In the genomic region with DNA sequence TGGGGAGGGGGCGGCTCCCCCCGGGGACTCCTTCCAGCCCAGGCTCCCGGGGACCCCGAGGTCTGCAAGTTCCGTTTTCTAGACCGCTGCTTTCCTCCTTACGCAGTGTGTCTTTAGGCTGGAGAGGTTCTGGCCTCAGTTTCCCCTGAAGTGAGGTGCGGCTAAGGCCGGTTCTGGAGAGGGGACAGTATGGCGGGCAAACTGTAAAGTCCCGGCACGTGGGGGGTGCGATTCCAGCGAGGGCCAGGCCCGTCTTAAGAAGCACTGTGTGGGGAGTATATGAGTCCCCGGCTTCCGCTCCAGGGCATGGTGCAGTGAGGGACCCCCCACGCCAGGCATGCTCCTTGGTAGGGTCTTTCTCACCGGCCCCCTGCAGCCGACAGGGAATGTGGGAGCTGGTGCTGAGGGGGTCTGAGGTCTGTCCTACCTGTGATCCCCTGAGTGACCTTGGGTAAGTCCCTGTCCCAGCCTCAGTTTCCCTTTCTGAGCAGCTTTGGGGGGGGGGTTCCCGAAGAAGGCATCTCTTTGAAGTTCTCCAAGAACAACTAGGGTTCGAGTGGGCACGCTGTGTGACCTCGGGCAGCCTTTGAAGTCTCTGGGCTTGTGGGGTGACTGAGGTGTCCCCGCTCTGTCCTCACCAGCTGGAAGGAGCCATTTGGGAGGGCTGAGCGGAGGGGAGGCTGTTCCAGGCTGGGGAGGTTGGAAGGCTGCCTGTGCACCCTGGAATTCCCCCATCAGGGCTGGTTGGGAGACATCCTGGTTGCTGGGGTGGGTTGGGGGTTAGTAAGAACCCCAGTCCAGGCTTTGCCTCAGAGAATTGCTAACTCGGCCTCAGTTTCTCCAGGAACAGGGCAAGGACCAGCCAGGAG, we compare ENCODE assay signal across 8 cellular contexts. TPM values are rescaled to one million over a fixed set of nuclear protein-coding genes. Genes with fewer than 3 reads are reported as not detected.
DNase-seq lines count a peak whose midpoint lies in the region; ATAC-seq and TF ChIP-seq lines count a peak whose summit lies in the region.

No MANE protein-coding gene starts in this region.

- DNase-seq in AG04449 (ENCODE audit: low read depth, low spot score) (no peak), breast epithelium (ENCODE audit: low spot score in 2 of 2) (no peak), NCI-H748 (lab: John Stamatoyannopoulos, UW; ENCODE audit: unreplicated experiment) (no peak), midbrain (lab: John Stamatoyannopoulos, UW) (no peak)

- intact Hi-C loops in breast epithelium (cut with DNase I; ENCODE audit: low total_unique reads), result no loop called here

- H3K4me1 ChIP-seq in HUES64 (ENCODE audit: insufficient read depth, low read length), result no peaks in the 10 kb centered on the region; the same call in 1 of the 2 replicates
- H3K4me1 ChIP-seq in breast epithelium, result peaks cover 4 to 9% of the 10 kb centered on the region in 2 donors
- H3K4me1 ChIP-seq in mucosa of stomach (ENCODE audit: control insufficient read depth, insufficient read depth, low read length), result peaks cover 43% of the 10 kb centered on the region

- WGBS in HUES64, result 16% methylated on average over 27 of the region's 27 CpGs

- H3K27me3 ChIP-seq in HUES64 (ENCODE audit: insufficient read depth, low read length) (peaks cover 97% of the 10 kb centered on the region), breast epithelium (no peaks in the 10 kb centered on the region), mucosa of stomach (ENCODE audit: control insufficient read depth, insufficient read depth, low read length) (no peaks in the 10 kb centered on the region)

- H3K4me3 ChIP-seq in AG04449 (ENCODE audit: low read depth, low read length) (peak overlapping the region; percentile 81), HUES64 (ENCODE audit: low read length) (peak overlapping the region; percentile 29), breast epithelium (peak overlapping the region; percentile 89 to 95 (median 95)), mucosa of stomach (ENCODE audit: low read length) (peak overlapping the region; percentile 46)

- ATAC-seq in HG03432 (IDR thresholded peaks at IDR 0.05; ENCODE audit: unreplicated experiment) (no peak), HG03457 (IDR thresholded peaks at IDR 0.05; ENCODE audit: unreplicated experiment) (no peak)

- TF ChIP-seq CTCF in AG04449 (IDR thresholded peaks at IDR 0.05; ENCODE audit: insufficient read depth, low read length, missing control alignments) (no peak), breast epithelium (IDR thresholded peaks at IDR 0.05) (no peak)

- H3K9me3 ChIP-seq in HUES64 (ENCODE audit: insufficient read depth, low read depth, low read length) (no peaks in the 10 kb centered on the region), breast epithelium (no peaks in the 10 kb centered on the region), mucosa of stomach (ENCODE audit: control insufficient read depth, low read length) (no peaks in the 10 kb centered on the region)

- TF ChIP-seq POLR2A in breast epithelium (IDR thresholded peaks at IDR 0.05), result no peak

- no peak overlapping the region for H3K27ac ChIP-seq in HUES64 (ENCODE audit: low read depth, low read length)
- H3K27ac ChIP-seq in breast epithelium, result peak overlapping the region; percentile 99

- CTCF ChIA-PET in AG04449 (lab: Yijun Ruan, JAX), result interaction anchor here (1.5 kb wide), 1 partner anchor 61 kb away, joined by 5 read pairs; no protein-coding TSS in a partner anchor

- H3K9ac ChIP-seq in HUES64 (ENCODE audit: low read depth, low read length) (no peak overlapping the region), mucosa of stomach (ENCODE audit: low read length) (peak overlapping the region; percentile 74)

- POLR2A ChIA-PET in AG04449 (lab: Yijun Ruan, JAX), result no interaction called here

- no peaks in the 10 kb centered on the region for H3K36me3 ChIP-seq in HUES64 (ENCODE audit: insufficient read depth, low read length)
- no peaks in the 10 kb centered on the region for H3K36me3 ChIP-seq in breast epithelium
- no peaks in the 10 kb centered on the region for H3K36me3 ChIP-seq in mucosa of stomach (ENCODE audit: control insufficient read depth, insufficient read depth, low read length)

RNA-seq across cellular contexts. Expression of a gene that starts 1.4 kb away (rescaled TPM):
- 2.4 TPM for polyA plus RNA-seq in HUES64 (2013, experiment 1 of 2)
- 4.1 TPM for polyA plus RNA-seq in HUES64 (2013, experiment 2 of 2)
- 10 to 100 TPM; 48.9 to 97.8 (median 73.1) TPM for total RNA-seq in breast epithelium

Comparison
In these comparisons a context has a peak if more than half of its experiments do, and no peak if none do; other contexts are left out.
1. H3K4me3 ChIP-seq: peak in every context shown above with its lines; median percentile 95 in breast epithelium; 81 in AG04449; 46 in mucosa of stomach; 29 in HUES64.